ENCODE assay signal across 21 cellular contexts in genomic region chr9:86577420-86578333, GRCh38.
"Had no signal": no experiment of that assay in that cellular context is flagged by ENCODE, and none has a peak within 500 bp of the region (broad histone marks: within the 10 kb centered on the region; RNA-seq: fewer than 3 reads in every experiment).

No MANE protein-coding gene starts in this region.

- H3K9me3 Mint-ChIP-seq: activated CD8-positive, alpha-beta T cell treated with anti-CD3 and anti-CD28 coated beads for 36 hours; activated naive CD4-positive, alpha-beta T cell treated with anti-CD3 and anti-CD28 coated beads for 36 hours; activated T-cell treated with anti-CD3 and anti-CD28 coated beads, Interleukin-2, amount 50 U/mL, for 24 hours; activated T-helper 2 cell treated with anti-CD3 and anti-CD28 coated beads, Interferon-gamma antibody, Interleukin-2, Interleukin-4, amounts not matched to agents 10 μg/mL and 5 μg/mL and 100 μg/mL, durations not matched to agents 14 hours and 24 hours and 36 hours; memory B cell had no signal

- H3K4me3 Mint-ChIP-seq: activated CD4-positive, alpha-beta T cell treated with anti-CD3 and anti-CD28 coated beads, Interleukin-2, amount 10 ng/mL, durations not matched to agents 24 days and 14 days; activated CD8-positive, alpha-beta T cell treated with anti-CD3 and anti-CD28 coated beads for 36 hours; activated naive CD4-positive, alpha-beta T cell treated with anti-CD3 and anti-CD28 coated beads for 36 hours; activated T-cell treated with anti-CD3 and anti-CD28 coated beads, Interleukin-2, amount 50 U/mL, for 24 hours; memory B cell; naive thymus-derived CD4-positive, alpha-beta T cell; stimulated activated naive CD8-positive, alpha-beta T cell treated with anti-CD3 and anti-CD28 coated beads, Interleukin-15, Interleukin-2, amounts not matched to agents 100 ng/mL and 50 ng/mL, for 24 hours had no signal

- H3K36me3 Mint-ChIP-seq: memory B cell; naive thymus-derived CD4-positive, alpha-beta T cell had no signal

- DNase-seq: activated CD4-positive, alpha-beta T cell treated with anti-CD3 and anti-CD28 coated beads, Interleukin-2, amount 10 ng/mL, durations not matched to agents 24 days and 14 days; activated CD8-positive, alpha-beta T cell treated with anti-CD3 and anti-CD28 coated beads for 36 hours; activated naive CD4-positive, alpha-beta T cell treated with anti-CD3 and anti-CD28 coated beads for 36 hours; activated T-cell treated with anti-CD3 and anti-CD28 coated beads, Interleukin-2, amount 50 U/mL, for 24 hours; brain microvascular endothelial cell; central memory CD4-positive, alpha-beta T cell; dorsolateral prefrontal cortex; foreskin keratinocyte; head of caudate nucleus; kidney glomerular epithelial cell; left ventricle myocardium superior; mucosa of descending colon; naive thymus-derived CD4-positive, alpha-beta T cell; sigmoid colon; stimulated activated CD8-positive, alpha-beta memory T cell treated with anti-CD3 and anti-CD28 coated beads, Interleukin-4, amount 100 ng/mL, for 48 hours; T-helper 1 cell; T-helper 9 cell had no signal

- H3K27ac Mint-ChIP-seq: activated CD4-positive, alpha-beta T cell treated with anti-CD3 and anti-CD28 coated beads, Interleukin-2, amount 10 ng/mL, durations not matched to agents 24 days and 14 days; activated CD8-positive, alpha-beta T cell treated with anti-CD3 and anti-CD28 coated beads for 36 hours; activated naive CD4-positive, alpha-beta T cell treated with anti-CD3 and anti-CD28 coated beads for 36 hours; activated T-cell treated with anti-CD3 and anti-CD28 coated beads, Interleukin-2, amount 50 U/mL, for 24 hours; activated T-helper 2 cell treated with anti-CD3 and anti-CD28 coated beads, Interferon-gamma antibody, Interleukin-2, Interleukin-4, amounts not matched to agents 10 μg/mL and 5 μg/mL and 100 μg/mL, durations not matched to agents 14 hours and 24 hours and 36 hours; memory B cell; naive thymus-derived CD4-positive, alpha-beta T cell; stimulated activated naive CD8-positive, alpha-beta T cell treated with anti-CD3 and anti-CD28 coated beads, Interleukin-15, Interleukin-2, amounts not matched to agents 100 ng/mL and 50 ng/mL, for 24 hours had no signal

- H3K4me1 Mint-ChIP-seq: activated CD4-positive, alpha-beta T cell treated with anti-CD3 and anti-CD28 coated beads, Interleukin-2, amount 10 ng/mL, durations not matched to agents 24 days and 14 days; memory B cell; naive thymus-derived CD4-positive, alpha-beta T cell had no signal

- H3K27me3 ChIP-seq: brain microvascular endothelial cell, foreskin keratinocyte, sigmoid colon, tibial nerve had no signal

- H3K36me3 ChIP-seq: brain microvascular endothelial cell, sigmoid colon, tibial nerve had no signal

- H3K4me3 ChIP-seq: dorsolateral prefrontal cortex, mucosa of descending colon, sigmoid colon, tibial nerve had no signal

- ATAC-seq: activated CD8-positive, alpha-beta T cell treated with anti-CD3 and anti-CD28 coated beads for 36 hours; foreskin keratinocyte; left ventricle myocardium superior; mucosa of descending colon; naive thymus-derived CD4-positive, alpha-beta T cell had no signal
